Comparison of ENCODE assay signal across 28 cellular contexts in genomic region chr15:85875756-85876155, GRCh38.
"Had no signal": no experiment of that assay in that cellular context is flagged by ENCODE, and none has a peak within 500 bp of the region (broad histone marks: within the 10 kb centered on the region; RNA-seq: fewer than 3 reads in every experiment).

No MANE protein-coding gene starts in this region.

- H3K9me3 Mint-ChIP-seq: stimulated activated effector memory CD8-positive, alpha-beta T cell treated with anti-CD3 and anti-CD28 coated beads, Interleukin-12 subunit alpha, Interleukin-12 subunit beta, amount 100 ng/mL, for 72 hours; stimulated activated memory B cell treated with anti-CD40 and anti-IgM and Interleukin-4, amounts not matched to agents 10 μg/mL and 1 μg/mL and 100 μg/mL, for 72 hours; stimulated activated naive B cell treated with anti-CD40 and anti-IgM and Interleukin-4, amounts not matched to agents 10 μg/mL and 1 μg/mL and 100 μg/mL, for 72 hours; stimulated activated naive CD8-positive, alpha-beta T cell treated with anti-CD3 and anti-CD28 coated beads, Interleukin-15, amount 100 ng/mL, for 72 hours; stimulated activated naive CD8-positive, alpha-beta T cell treated with anti-CD3 and anti-CD28 coated beads, Interleukin-15, Interleukin-2, amounts not matched to agents 100 ng/mL and 50 ng/mL, for 24 hours; type B pancreatic cell had no signal

- H3K4me1 ChIP-seq: stomach, suprapubic skin, testis, thyroid gland, tibial artery, tibial nerve, transverse colon, upper lobe of left lung, upper lobe of right lung, uterus had no signal

- H3K36me3 Mint-ChIP-seq: stimulated activated effector memory CD8-positive, alpha-beta T cell treated with anti-CD3 and anti-CD28 coated beads, Interleukin-12 subunit alpha, Interleukin-12 subunit beta, amount 100 ng/mL, for 72 hours; stimulated activated memory B cell treated with anti-CD40 and anti-IgM and Interleukin-4, amounts not matched to agents 10 μg/mL and 1 μg/mL and 100 μg/mL, for 72 hours; stimulated activated naive B cell treated with anti-CD40 and anti-IgM and Interleukin-4, amounts not matched to agents 10 μg/mL and 1 μg/mL and 100 μg/mL, for 72 hours; type B pancreatic cell had no signal

- H3K36me3 ChIP-seq: stomach, suprapubic skin, thoracic aorta, thyroid gland, tibial artery, tibial nerve, transverse colon, upper lobe of left lung, upper lobe of right lung, uterus, vagina had no signal

- H3K27ac ChIP-seq: stomach, suprapubic skin, testis, thoracic aorta, thyroid gland, tibial artery, tibial nerve, transverse colon, upper lobe of left lung, upper lobe of right lung, uterus, vagina had no signal

- H3K27ac Mint-ChIP-seq: stimulated activated effector memory CD8-positive, alpha-beta T cell treated with anti-CD3 and anti-CD28 coated beads, Interleukin-12 subunit alpha, Interleukin-12 subunit beta, amount 100 ng/mL, for 72 hours; stimulated activated memory B cell treated with anti-CD40 and anti-IgM and Interleukin-4, amounts not matched to agents 10 μg/mL and 1 μg/mL and 100 μg/mL, for 72 hours; stimulated activated naive B cell treated with anti-CD40 and anti-IgM and Interleukin-4, amounts not matched to agents 10 μg/mL and 1 μg/mL and 100 μg/mL, for 72 hours; stimulated activated naive CD8-positive, alpha-beta T cell treated with anti-CD3 and anti-CD28 coated beads, Interleukin-15, amount 100 ng/mL, for 72 hours; stimulated activated naive CD8-positive, alpha-beta T cell treated with anti-CD3 and anti-CD28 coated beads, Interleukin-15, Interleukin-2, amounts not matched to agents 100 ng/mL and 50 ng/mL, for 24 hours; type B pancreatic cell had no signal

- DNase-seq: stimulated activated CD4-positive, alpha-beta T cell treated with anti-CD3 and anti-CD28 coated beads, Interleukin-2, amount 100 ng/mL, for 48 hours; stimulated activated CD4-positive, alpha-beta T cell treated with anti-CD3 and anti-CD28 coated beads, Interleukin-4, amount 100 ng/mL, for 1 hour; stimulated activated CD4-positive, alpha-beta T cell treated with anti-CD3 and anti-CD28 coated beads, Interleukin-4, amount 100 ng/mL, for 24 hours; stimulated activated CD4-positive, alpha-beta T cell treated with anti-CD3 and anti-CD28 coated beads, Interleukin-4, amount 100 ng/mL, for 4 hours; stimulated activated CD8-positive, alpha-beta memory T cell treated with anti-CD3 and anti-CD28 coated beads, Interleukin-4, amount 100 ng/mL, for 48 hours; stimulated activated naive B cell treated with anti-CD40 and anti-IgM and Interleukin-4, amounts not matched to agents 10 μg/mL and 1 μg/mL and 100 μg/mL, for 72 hours; stimulated activated naive CD4-positive, alpha-beta T cell; stimulated activated naive CD4-positive, alpha-beta T cell treated with Interleukin-2 at 50 U/mL for 16 hours; stimulated activated naive CD8-positive, alpha-beta T cell treated with anti-CD3 and anti-CD28 coated beads, Interleukin-15, amount 100 ng/mL, for 72 hours; stimulated activated naive CD8-positive, alpha-beta T cell treated with anti-CD3 and anti-CD28 coated beads, Interleukin-15, Interleukin-2, amounts not matched to agents 100 U/mL and 50 U/mL, for 24 hours; stomach; substantia nigra; testis; thyroid gland; tibial artery; transverse colon; trophoblast cell; upper lobe of left lung; upper lobe of right lung; uterus had no signal

- H3K9me3 ChIP-seq: stomach, suprapubic skin, testis, thoracic aorta, thyroid gland, tibial artery, tibial nerve, transverse colon, upper lobe of left lung, upper lobe of right lung, uterus, vagina had no signal

- H3K4me3 ChIP-seq: stomach, suprapubic skin, testis, thoracic aorta, thyroid gland, tibial artery, tibial nerve, transverse colon, upper lobe of left lung, upper lobe of right lung, uterus, vagina had no signal

- H3K4me1 Mint-ChIP-seq: stimulated activated effector memory CD8-positive, alpha-beta T cell treated with anti-CD3 and anti-CD28 coated beads, Interleukin-12 subunit alpha, Interleukin-12 subunit beta, amount 100 ng/mL, for 72 hours; stimulated activated memory B cell treated with anti-CD40 and anti-IgM and Interleukin-4, amounts not matched to agents 10 μg/mL and 1 μg/mL and 100 μg/mL, for 72 hours had no signal

- ATAC-seq: stimulated activated effector memory CD8-positive, alpha-beta T cell treated with anti-CD3 and anti-CD28 coated beads, Interleukin-12 subunit alpha, Interleukin-12 subunit beta, amount 100 ng/mL, for 72 hours; stimulated activated memory B cell treated with anti-CD40 and anti-IgM and Interleukin-4, amounts not matched to agents 10 μg/mL and 1 μg/mL and 100 μg/mL, for 72 hours; stimulated activated naive B cell treated with anti-CD40 and anti-IgM and Interleukin-4, amounts not matched to agents 10 μg/mL and 1 μg/mL and 100 μg/mL, for 72 hours; stimulated activated naive CD8-positive, alpha-beta T cell treated with anti-CD3 and anti-CD28 coated beads, Interleukin-15, amount 100 ng/mL, for 72 hours; stimulated activated naive CD8-positive, alpha-beta T cell treated with anti-CD3 and anti-CD28 coated beads, Interleukin-15, Interleukin-2, amounts not matched to agents 100 U/mL and 50 U/mL, for 24 hours; upper lobe of right lung had no signal

- H3K4me3 Mint-ChIP-seq: stimulated activated effector memory CD8-positive, alpha-beta T cell treated with anti-CD3 and anti-CD28 coated beads, Interleukin-12 subunit alpha, Interleukin-12 subunit beta, amount 100 ng/mL, for 72 hours; stimulated activated memory B cell treated with anti-CD40 and anti-IgM and Interleukin-4, amounts not matched to agents 10 μg/mL and 1 μg/mL and 100 μg/mL, for 72 hours; stimulated activated naive B cell treated with anti-CD40 and anti-IgM and Interleukin-4, amounts not matched to agents 10 μg/mL and 1 μg/mL and 100 μg/mL, for 72 hours; stimulated activated naive CD8-positive, alpha-beta T cell treated with anti-CD3 and anti-CD28 coated beads, Interleukin-15, amount 100 ng/mL, for 72 hours; stimulated activated naive CD8-positive, alpha-beta T cell treated with anti-CD3 and anti-CD28 coated beads, Interleukin-15, Interleukin-2, amounts not matched to agents 100 ng/mL and 50 ng/mL, for 24 hours; type B pancreatic cell had no signal

- H3K27me3 ChIP-seq: testis, thyroid gland, upper lobe of left lung, uterus, vagina had no signal
